In the genomic region with DNA sequence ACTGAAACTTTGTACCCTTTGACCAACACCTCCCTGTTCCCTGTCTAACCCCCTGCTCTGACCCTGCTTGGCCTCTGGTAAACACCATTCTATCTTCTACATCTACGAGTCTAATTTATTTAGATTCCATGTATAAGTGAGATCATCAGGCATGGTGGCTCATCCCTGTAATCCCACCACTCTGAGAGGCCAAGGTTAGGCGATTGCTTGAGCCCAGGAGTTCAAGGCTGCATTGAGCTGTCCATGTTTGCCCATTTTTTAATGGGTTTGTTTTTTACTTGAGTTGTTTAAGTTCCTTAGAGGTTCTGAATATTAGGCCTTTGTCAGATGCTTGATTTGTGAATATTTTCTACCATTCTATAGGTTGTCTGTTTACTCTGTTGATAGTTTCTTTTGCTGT, we compare ENCODE assay signal across 31 cellular contexts. TPM values are rescaled to one million over a fixed set of nuclear protein-coding genes. Genes with fewer than 3 reads are reported as not detected.
"Had no signal": no experiment of that assay in that cellular context is flagged by ENCODE, and none has a peak within 500 bp of the region (broad histone marks: within the 10 kb centered on the region; RNA-seq: fewer than 3 reads in every experiment).

No MANE protein-coding gene starts in this region.

- ATAC-seq: gastrocnemius medialis, heart right ventricle, left cardiac atrium, left lung, left ventricle myocardium superior, lower lobe of right lung, mucosa of descending colon had no signal

- FAIRE-seq: colon, endothelial cell of umbilical vein, islet of Langerhans, keratinocyte had no signal

- H3K27ac ChIP-seq: coronary artery, dorsolateral prefrontal cortex, esophagus squamous epithelium, gastrocnemius medialis, heart right ventricle, left lung, lower lobe of right lung had no signal

- H3K9me3 ChIP-seq: esophagus squamous epithelium, gastrocnemius medialis, lower lobe of right lung, mucosa of descending colon had no signal

- H3K36me3 ChIP-seq: esophagus squamous epithelium, gastrocnemius medialis, heart right ventricle, left lung, lower lobe of right lung had no signal

- H3K4me3 Mint-ChIP-seq: mesothelial cell of epicardium had no signal

- H3K4me1 Mint-ChIP-seq: mesothelial cell of epicardium had no signal

- H3K4me1 ChIP-seq: esophagus squamous epithelium, gastrocnemius medialis, heart right ventricle, left lung, lower lobe of right lung had no signal

- H3K27me3 ChIP-seq: dorsolateral prefrontal cortex, left lung had no signal

- DNase-seq: dermis blood vessel endothelial cell; dorsolateral prefrontal cortex; effector CD4-positive, alpha-beta T cell; effector memory CD4-positive, alpha-beta T cell; esophagus squamous epithelium; foreskin fibroblast; foreskin melanocyte; gastrocnemius medialis; glutamatergic neuron; head of caudate nucleus; heart right ventricle; hippocampal formation; left cardiac atrium; left lung; left ventricle myocardium superior; lower lobe of right lung; mesenchymal stem cell; mucosa of descending colon had no signal

- H3K36me3 Mint-ChIP-seq: mesothelial cell of epicardium had no signal

- H3K4me3 ChIP-seq: coronary artery, dorsolateral prefrontal cortex, esophagus squamous epithelium, gastrocnemius medialis, heart right ventricle, left lung, lower lobe of right lung, mucosa of descending colon had no signal

- H3K27ac Mint-ChIP-seq: mesothelial cell of epicardium had no signal

RNA-seq across cellular contexts. Expression of gene FBXW12, which starts 16.9 kb away (rescaled TPM):
- total RNA-seq: dermis blood vessel endothelial cell, endothelial cell of umbilical vein, esophagus squamous epithelium, gastrocnemius medialis, glomerular endothelial cell, left cardiac atrium, left lung, left ventricle myocardium superior, lower leg skin, lower lobe of right lung, lung microvascular endothelial cell, mesenteric fat pad, mucosa of descending colon, myocyte had no signal
- polyA plus RNA-seq: endothelial cell of umbilical vein, keratinocyte had no signal

RNA-seq across cellular contexts. Expression of gene SPINK8, which starts 55.5 kb away (rescaled TPM):
- total RNA-seq: dermis blood vessel endothelial cell, endothelial cell of umbilical vein, epithelial cell of proximal tubule, esophagus squamous epithelium, gastrocnemius medialis, glomerular endothelial cell, heart right ventricle, kidney epithelial cell, left cardiac atrium, left lung, left ventricle myocardium superior, lower leg skin, lower lobe of right lung, lung microvascular endothelial cell, mesenteric fat pad, mesothelial cell of epicardium, mucosa of descending colon, myocyte had no signal
- polyA plus RNA-seq: endothelial cell of umbilical vein, heart right ventricle, keratinocyte had no signal
